27 cellular contexts compared by ENCODE assay signal in the genomic region with DNA sequence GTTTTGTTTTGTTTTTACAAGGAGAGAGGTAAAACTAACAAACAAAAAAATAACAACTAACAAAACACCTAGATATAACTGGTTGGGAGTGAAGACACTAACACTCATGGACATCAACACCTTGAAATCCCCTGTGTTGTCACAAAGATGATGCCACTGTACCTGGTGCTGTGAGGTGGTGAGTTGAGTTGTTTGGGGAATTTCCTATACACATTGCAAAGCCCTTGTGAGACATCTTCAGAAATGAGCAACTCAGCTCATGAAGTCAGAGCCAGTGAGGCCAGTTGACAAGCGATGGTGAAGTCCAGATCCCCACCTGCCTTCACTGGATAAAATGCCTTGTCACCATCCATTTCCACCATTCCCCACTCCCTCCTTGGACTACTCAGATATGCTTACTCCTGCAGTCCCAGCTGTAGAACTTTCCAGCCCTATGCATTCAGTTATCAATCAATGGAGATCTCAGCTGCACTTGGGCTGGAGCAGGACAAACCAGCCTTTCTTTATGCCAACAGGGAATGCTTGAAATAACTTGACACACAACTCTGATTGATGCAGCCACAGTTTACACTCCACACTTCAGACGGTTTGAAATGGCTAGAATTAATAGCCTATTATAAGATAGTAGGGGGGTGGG. TPM values are rescaled to one million over a fixed set of nuclear protein-coding genes. Genes with fewer than 3 reads are reported as not detected.
DNase-seq lines count a peak whose midpoint lies in the region; ATAC-seq and TF ChIP-seq lines count a peak whose summit lies in the region.
"Had no signal": no experiment of that assay in that cellular context is flagged by ENCODE, and none has a peak within 500 bp of the region (broad histone marks: within the 10 kb centered on the region; RNA-seq: fewer than 3 reads in every experiment).

No MANE protein-coding gene starts in this region.

- H3K4me1 Mint-ChIP-seq in activated CD4-positive, alpha-beta T cell treated with anti-CD3 and anti-CD28 coated beads for 36 hours, result no peaks in the 10 kb centered on the region
- H3K4me1 Mint-ChIP-seq in activated CD4-positive, alpha-beta T cell treated with anti-CD3 and anti-CD28 coated beads, Interleukin-2, amount 10 ng/mL, durations not matched to agents 7 days and 5 days, result no peaks in the 10 kb centered on the region
- peaks cover 39% of the 10 kb centered on the region for H3K4me1 Mint-ChIP-seq in type B pancreatic cell (ENCODE audit: unreplicated experiment)
- H3K4me1 Mint-ChIP-seq: CD14-positive monocyte; central memory CD8-positive, alpha-beta T cell had no signal

- H3K4me3 ChIP-seq in MG63, result peak overlapping the region; percentile 37
- no peak overlapping the region for H3K4me3 ChIP-seq in mesodermal cell (ENCODE audit: extremely low read depth, insufficient read depth, low read length, poor library complexity, severe bottlenecking)
- H3K4me3 ChIP-seq: skin epidermis had no signal

- no peaks in the 10 kb centered on the region for H3K36me3 Mint-ChIP-seq in activated CD4-positive, alpha-beta T cell treated with anti-CD3 and anti-CD28 coated beads for 36 hours (ENCODE audit: low read depth)
- no peaks in the 10 kb centered on the region for H3K36me3 Mint-ChIP-seq in activated CD4-positive, alpha-beta T cell treated with anti-CD3 and anti-CD28 coated beads, Interleukin-2, amount 10 ng/mL, durations not matched to agents 7 days and 5 days (ENCODE audit: low read depth)
- no peaks in the 10 kb centered on the region for H3K36me3 Mint-ChIP-seq in type B pancreatic cell
- H3K36me3 Mint-ChIP-seq: CD14-positive monocyte had no signal

- H3K27ac Mint-ChIP-seq in activated CD4-positive, alpha-beta T cell treated with anti-CD3 and anti-CD28 coated beads for 36 hours, result no peak overlapping the region
- no peak overlapping the region for H3K27ac Mint-ChIP-seq in activated CD4-positive, alpha-beta T cell treated with anti-CD3 and anti-CD28 coated beads, Interleukin-2, amount 10 ng/mL, durations not matched to agents 7 days and 5 days
- H3K27ac Mint-ChIP-seq in type B pancreatic cell, result peak overlapping the region; percentile 61
- H3K27ac Mint-ChIP-seq: activated CD8-positive, alpha-beta T cell treated with anti-CD3 and anti-CD28 coated beads, Interleukin-2, amount 10 ng/mL, durations not matched to agents 7 days and 5 days; CD14-positive monocyte; T-helper 1 cell treated with Interleukin-12 subunit alpha and Interleukin-12 subunit beta and Interleukin-4 antibody, amounts not matched to agents 30 μg/mL and 1 μg/mL, for 36 hours had no signal

- peaks cover 31% of the 10 kb centered on the region for H3K4me1 ChIP-seq in mesodermal cell (ENCODE audit: control insufficient read depth, insufficient read depth, low read length, poor library complexity, severe bottlenecking)

- no peaks in the 10 kb centered on the region for H3K27me3 ChIP-seq in MG63
- H3K27me3 ChIP-seq: neutrophil had no signal

- H3K4me3 Mint-ChIP-seq in activated CD4-positive, alpha-beta T cell treated with anti-CD3 and anti-CD28 coated beads for 36 hours, result no peak overlapping the region
- H3K4me3 Mint-ChIP-seq in activated CD4-positive, alpha-beta T cell treated with anti-CD3 and anti-CD28 coated beads, Interleukin-2, amount 10 ng/mL, durations not matched to agents 7 days and 5 days, result no peak overlapping the region
- no peak overlapping the region for H3K4me3 Mint-ChIP-seq in type B pancreatic cell
- H3K4me3 Mint-ChIP-seq: activated CD8-positive, alpha-beta T cell treated with anti-CD3 and anti-CD28 coated beads, Interleukin-2, amount 10 ng/mL, durations not matched to agents 7 days and 5 days; CD14-positive monocyte; central memory CD8-positive, alpha-beta T cell; T-helper 1 cell treated with Interleukin-12 subunit alpha and Interleukin-12 subunit beta and Interleukin-4 antibody, amounts not matched to agents 30 μg/mL and 1 μg/mL, for 36 hours had no signal

- 88 to 92% methylated on average over 1 of the region's 2 CpGs for WGBS in mesodermal cell (ENCODE audit: insufficient coverage in 2 of 2), 2 experiments

- no peaks in the 10 kb centered on the region for H3K36me3 ChIP-seq in MG63
- no peaks in the 10 kb centered on the region for H3K36me3 ChIP-seq in mesodermal cell (ENCODE audit: control insufficient read depth, insufficient read depth, low read length)
- H3K36me3 ChIP-seq: neutrophil had no signal

- no peak for TF ChIP-seq CTCF in type B pancreatic cell (conservative IDR thresholded peaks at IDR 0.05)

- ATAC-seq in activated CD4-positive, alpha-beta T cell treated with anti-CD3 and anti-CD28 coated beads for 36 hours, result peak; percentile 64
- ATAC-seq in HG02798 (IDR thresholded peaks at IDR 0.05; ENCODE audit: poor library complexity, unreplicated experiment), result no peak
- ATAC-seq: activated CD4-positive, CD25-positive, alpha-beta regulatory T cell treated with anti-CD3 and anti-CD28 coated beads, Interleukin-2, amount 50 U/mL, for 24 hours; activated CD8-positive, alpha-beta T cell treated with anti-CD3 and anti-CD28 coated beads, Interleukin-2, amount 10 ng/mL, durations not matched to agents 7 days and 5 days; left cardiac atrium had no signal

- POLR2A ChIA-PET in activated CD4-positive, alpha-beta T cell treated with anti-CD3 and anti-CD28 coated beads for 36 hours (lab: Charles Lee), result no interaction called here
- POLR2A ChIA-PET in activated CD4-positive, alpha-beta T cell treated with anti-CD3 and anti-CD28 coated beads, Interleukin-2, amount 10 ng/mL, durations not matched to agents 7 days and 5 days (lab: Charles Lee), result no interaction called here

- intact Hi-C loops in activated CD4-positive, alpha-beta T cell treated with anti-CD3 and anti-CD28 coated beads for 36 hours (cut with DNase I, micrococcal nuclease), result no loop called here

- CTCF ChIA-PET in activated CD4-positive, alpha-beta T cell treated with anti-CD3 and anti-CD28 coated beads for 36 hours (lab: Charles Lee), result no interaction called here
- CTCF ChIA-PET in activated CD4-positive, alpha-beta T cell treated with anti-CD3 and anti-CD28 coated beads, Interleukin-2, amount 10 ng/mL, durations not matched to agents 7 days and 5 days (lab: Charles Lee), result no interaction called here

- no peaks in the 10 kb centered on the region for H3K27me3 Mint-ChIP-seq in activated CD4-positive, alpha-beta T cell treated with anti-CD3 and anti-CD28 coated beads for 36 hours
- peaks cover 2% of the 10 kb centered on the region for H3K27me3 Mint-ChIP-seq in activated CD4-positive, alpha-beta T cell treated with anti-CD3 and anti-CD28 coated beads, Interleukin-2, amount 10 ng/mL, durations not matched to agents 7 days and 5 days
- H3K27me3 Mint-ChIP-seq in type B pancreatic cell, result no peaks in the 10 kb centered on the region

- DNase-seq in activated CD4-positive, alpha-beta T cell treated with anti-CD3 and anti-CD28 coated beads for 36 hours, result peak; percentile 5
- no peak for DNase-seq in activated CD4-positive, alpha-beta T cell treated with anti-CD3 and anti-CD28 coated beads, Interleukin-2, amount 10 ng/mL, durations not matched to agents 7 days and 5 days
- DNase-seq in MG63 (no peak), type B pancreatic cell (ENCODE audit: extremely low spot score, unreplicated experiment) (no peak), T-helper 1 cell (no peak), DMS 273 treated with DMSO at 0.1 percent for 48 hours (lab: John Stamatoyannopoulos, UW) (no peak)
- DNase-seq: 8988T; activated CD8-positive, alpha-beta T cell treated with anti-CD3 and anti-CD28 coated beads, Interleukin-2, amount 10 ng/mL, durations not matched to agents 7 days and 5 days; activated effector memory CD4-positive, alpha-beta T cell treated with anti-CD3 and anti-CD28 coated beads, Interleukin-2, amount 50 U/mL, for 16 hours; Calu3; dermis blood vessel endothelial cell; left cardiac atrium; mammary epithelial cell; NCI-H1092 treated with DMSO at 0.1 percent for 48 hours; NCI-H1930; NCI-H345; RPMI8226; stimulated activated CD4-positive, alpha-beta T cell treated with anti-CD3 and anti-CD28 coated beads, Interleukin-1b, Interleukin-23, amount 100 ng/mL, for 48 hours had no signal

- H3K9me3 ChIP-seq in MG63 (no peaks in the 10 kb centered on the region), mesodermal cell (ENCODE audit: control insufficient read depth, low read length) (no peaks in the 10 kb centered on the region)
- H3K9me3 ChIP-seq: neutrophil had no signal

- peak overlapping the region; percentile 37 for H3K27ac ChIP-seq in mesodermal cell (ENCODE audit: low read depth, low read length, severe bottlenecking)
- H3K27ac ChIP-seq: neutrophil, skin epidermis had no signal

- H3K9me3 Mint-ChIP-seq in activated CD4-positive, alpha-beta T cell treated with anti-CD3 and anti-CD28 coated beads for 36 hours (ENCODE audit: low read depth), result no peaks in the 10 kb centered on the region
- H3K9me3 Mint-ChIP-seq in activated CD4-positive, alpha-beta T cell treated with anti-CD3 and anti-CD28 coated beads, Interleukin-2, amount 10 ng/mL, durations not matched to agents 7 days and 5 days, result no peaks in the 10 kb centered on the region
- peaks cover 4% of the 10 kb centered on the region for H3K9me3 Mint-ChIP-seq in type B pancreatic cell
- H3K9me3 Mint-ChIP-seq: CD14-positive monocyte; central memory CD8-positive, alpha-beta T cell; T-helper 1 cell treated with Interleukin-12 subunit alpha and Interleukin-12 subunit beta and Interleukin-4 antibody, amounts not matched to agents 30 μg/mL and 1 μg/mL, for 36 hours had no signal

RNA-seq across cellular contexts. Expression of gene ANKFN1, which starts 22.1 kb away (rescaled TPM):
- not detected for total RNA-seq in activated CD4-positive, alpha-beta T cell treated with anti-CD3 and anti-CD28 coated beads for 36 hours
- not detected for total RNA-seq in activated CD4-positive, alpha-beta T cell treated with anti-CD3 and anti-CD28 coated beads, Interleukin-2, amount 10 ng/mL, durations not matched to agents 7 days and 5 days
- 6.0 and 7.0 TPM in 2 replicates for total RNA-seq in MG63 (2014; rRNA removed; shearing (Covaris generic); ENCODE audit: low replicate concordance)
- 0.88 TPM for polyA plus RNA-seq in mesodermal cell (2013, experiment 1 of 2)
- polyA plus RNA-seq in mesodermal cell (2013, experiment 2 of 2), result 0.51 TPM
- total RNA-seq in type B pancreatic cell (ENCODE audit: low replicate concordance), result 2.4 and 4.0 TPM in 2 replicates
- total RNA-seq: activated CD8-positive, alpha-beta T cell treated with anti-CD3 and anti-CD28 coated beads, Interleukin-2, amount 10 ng/mL, durations not matched to agents 7 days and 5 days; astrocyte; Calu3; dermis blood vessel endothelial cell; mammary epithelial cell had no signal
- polyA plus RNA-seq: CD14-positive monocyte, mammary epithelial cell had no signal
